8 cellular contexts compared by ENCODE assay signal in genomic region chr3:100893590-100893989, GRCh38.
DNase-seq lines count a peak whose midpoint lies in the region; ATAC-seq and TF ChIP-seq lines count a peak whose summit lies in the region.

No MANE protein-coding gene starts in this region.

- H3K27me3 ChIP-seq in cardiac muscle cell (no peaks in the 10 kb centered on the region), adipocyte (replicated peaks; ENCODE audit: control insufficient read depth, insufficient read depth, low read length) (no peaks in the 10 kb centered on the region), vagina (no peaks in the 10 kb centered on the region), body of pancreas (no peaks in the 10 kb centered on the region), psoas muscle (ENCODE audit: insufficient read depth in 3 of 3, low read length in 2 of 3) (no peaks in the 10 kb centered on the region)

- intact Hi-C loops in Right ventricle myocardium inferior (cut with DNase I), result loop anchor here (2.0 to 10.0 kb wide), 2 partner anchors 171 to 303 kb away; no protein-coding TSS in a partner anchor
- intact Hi-C loops in vagina (cut with DNase I), result no loop called here
- intact Hi-C loops in body of pancreas (cut with DNase I), result no loop called here
- intact Hi-C loops in psoas muscle (cut with DNase I), result no loop called here

- H3K4me1 ChIP-seq in cardiac muscle cell (ENCODE audit: low read depth) (no peaks in the 10 kb centered on the region), adipocyte (ENCODE audit: control insufficient read depth, insufficient read depth, low read length) (peaks cover 9% of the 10 kb centered on the region), vagina (no peaks in the 10 kb centered on the region), body of pancreas (no peaks in the 10 kb centered on the region), psoas muscle (no peaks in the 10 kb centered on the region)

- TF ChIP-seq POLR2A in vagina (IDR thresholded peaks at IDR 0.05), result no peak
- TF ChIP-seq POLR2A in body of pancreas (IDR thresholded peaks at IDR 0.05), result no peak

- DNase-seq in cardiac muscle cell (ENCODE audit: low read depth in 1 of 2, low spot score in 1 of 2) (peak; percentile 18 to 78), Right ventricle myocardium inferior (ENCODE audit: missing footprints) (no peak), adipocyte (ENCODE audit: low read depth) (peak; percentile 56), islet precursor cell (peak; percentile 62), vagina (ENCODE audit: extremely low spot score in 2 of 2) (no peak), body of pancreas (no peak), psoas muscle (no peak)

- H3K36me3 ChIP-seq in cardiac muscle cell (no peaks in the 10 kb centered on the region), adipocyte (ENCODE audit: control insufficient read depth, insufficient read depth, low read length, severe bottlenecking) (peaks cover 13% of the 10 kb centered on the region), vagina (no peaks in the 10 kb centered on the region), body of pancreas (replicated peaks in 1 of 2; ENCODE audit: insufficient read depth in 1 of 2, low read depth in 2 of 2) (no peaks in the 10 kb centered on the region), psoas muscle (ENCODE audit: insufficient read depth in 1 of 2, low read depth in 1 of 2) (no peaks in the 10 kb centered on the region)

- no peak overlapping the region for H3K9ac ChIP-seq in adipocyte (ENCODE audit: low read length)

- 14 to 18% methylated on average over 1 of the region's 1 CpG for WGBS in body of pancreas, 2 donors
- WGBS in psoas muscle, 3 donors, result 7 to 22% (median 13%) methylated on average over 1 of the region's 1 CpG

- ATAC-seq in Right ventricle myocardium inferior, result no peak
- ATAC-seq in body of pancreas, result no peak
- ATAC-seq in psoas muscle, result no peak
- ATAC-seq in GM19351 (IDR thresholded peaks at IDR 0.05; ENCODE audit: unreplicated experiment), result no peak

- no peaks in the 10 kb centered on the region for H3K9me3 ChIP-seq in cardiac muscle cell (ENCODE audit: low read depth)
- no peaks in the 10 kb centered on the region for H3K9me3 ChIP-seq in adipocyte (ENCODE audit: control insufficient read depth, low read length)
- H3K9me3 ChIP-seq in vagina, result no peaks in the 10 kb centered on the region
- no peaks in the 10 kb centered on the region for H3K9me3 ChIP-seq in body of pancreas
- H3K9me3 ChIP-seq in psoas muscle, result no peaks in the 10 kb centered on the region

- H3K27ac ChIP-seq in cardiac muscle cell, result no peak overlapping the region
- H3K27ac ChIP-seq in vagina, result no peak overlapping the region
- H3K27ac ChIP-seq in body of pancreas, result no peak overlapping the region
- no peak overlapping the region for H3K27ac ChIP-seq in psoas muscle

- TF ChIP-seq CTCF in cardiac muscle cell (IDR thresholded peaks at IDR 0.05; ENCODE audit: low read depth, low read length) (peak; percentile 85), vagina (IDR thresholded peaks at IDR 0.05) (peak in 2 of 3 experiments; percentile 6 to 30), body of pancreas (IDR thresholded peaks at IDR 0.05) (peak in 3 of 7 experiments; percentile 7 to 29 (median 19)), psoas muscle (IDR thresholded peaks at IDR 0.05) (no peak)

- H3K4me3 ChIP-seq in cardiac muscle cell, result no peak overlapping the region
- no peak overlapping the region for H3K4me3 ChIP-seq in adipocyte (ENCODE audit: low read length)
- H3K4me3 ChIP-seq in vagina, result no peak overlapping the region
- no peak overlapping the region for H3K4me3 ChIP-seq in body of pancreas
- H3K4me3 ChIP-seq in psoas muscle, result no peak overlapping the region

Comparison
In these comparisons a context has a peak if more than half of its experiments do, and no peak if none do; other contexts are left out.
1. DNase-seq: peak in cardiac muscle cell (2 of 2), adipocyte (single experiment) and islet precursor cell (single experiment); none in Right ventricle myocardium inferior (single experiment), vagina (0 of 2), body of pancreas (0 of 4) and psoas muscle (0 of 2).